ENCODE assay signal across 1 cellular context in the genomic region with DNA sequence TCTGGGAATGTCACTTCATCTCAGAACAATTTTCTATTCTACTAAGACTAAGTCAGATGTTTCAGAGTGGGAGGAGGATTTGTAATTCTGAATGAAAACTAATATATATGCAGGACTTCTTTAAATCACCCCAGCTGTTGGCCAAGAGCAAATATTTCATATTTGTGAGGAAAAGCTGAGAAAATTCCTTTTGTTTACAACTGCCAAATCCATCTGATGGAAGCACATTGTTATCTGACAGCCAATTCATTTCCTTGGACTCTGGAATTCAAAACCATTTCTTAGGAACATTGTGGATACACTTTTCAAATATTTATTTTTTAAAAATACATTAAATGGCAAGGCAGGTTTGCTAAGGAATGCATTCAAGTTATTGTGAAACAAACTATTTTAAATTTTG.
TF ChIP-seq lines count a peak whose summit lies in the region.

No MANE protein-coding gene starts in this region.

TF ChIP-seq in endothelial cell of umbilical vein, 7 proteins besides CTCF, POLR2A, EP300 and RAD21:
- TF ChIP-seq GATA2 (IDR thresholded peaks at IDR 0.05; ENCODE audit: insufficient read depth, insufficient read length, low read depth, low read length) (no peak), EZH2 (IDR thresholded peaks at IDR 0.05; ENCODE audit: borderline replicate concordance, low read depth, low read length, severe bottlenecking) (no peak)
- TF ChIP-seq, protein P1, sequence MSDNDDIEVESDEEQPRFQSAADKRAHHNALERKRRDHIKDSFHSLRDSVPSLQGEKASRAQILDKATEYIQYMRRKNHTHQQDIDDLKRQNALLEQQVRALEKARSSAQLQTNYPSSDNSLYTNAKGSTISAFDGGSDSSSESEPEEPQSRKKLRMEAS (IDR thresholded peaks at IDR 0.05; ENCODE audit: insufficient read depth, insufficient read length) = no peak
